Comparison of ENCODE assay signal across 29 cellular contexts in genomic region chr6:165760126-165760802, GRCh38.
"Had no signal": no experiment of that assay in that cellular context is flagged by ENCODE, and none has a peak within 500 bp of the region (broad histone marks: within the 10 kb centered on the region; RNA-seq: fewer than 3 reads in every experiment).

No MANE protein-coding gene starts in this region.

- H3K4me1 ChIP-seq: ascending aorta, breast epithelium, esophagus muscularis mucosa, foreskin keratinocyte, gastroesophageal sphincter, heart right ventricle had no signal

- H3K36me3 Mint-ChIP-seq: activated naive CD4-positive, alpha-beta T cell treated with anti-CD3 and anti-CD28 coated beads, Interleukin-2, amount 10 ng/mL, durations not matched to agents 7 days and 5 days; activated naive CD4-positive, alpha-beta T cell treated with anti-CD3 and anti-CD28 coated beads, Interleukin-2, amount 50 U/mL, for 72 hours; activated naive CD8-positive, alpha-beta T cell treated with anti-CD3 and anti-CD28 coated beads, Interleukin-2, amount 10 ng/mL, durations not matched to agents 7 days and 5 days; brain had no signal

- H3K36me3 ChIP-seq: ascending aorta, breast epithelium, cardiac muscle cell, esophagus muscularis mucosa, gastroesophageal sphincter, heart right ventricle had no signal

- H3K4me1 Mint-ChIP-seq: activated CD4-positive, alpha-beta memory T cell treated with anti-CD3 and anti-CD28 coated beads, Interleukin-2, amount 10 ng/mL, durations not matched to agents 7 days and 5 days; activated CD4-positive, alpha-beta T cell treated with anti-CD3 and anti-CD28 coated beads, Interleukin-2, amount 10 ng/mL, durations not matched to agents 7 days and 5 days; activated naive CD4-positive, alpha-beta T cell treated with anti-CD3 and anti-CD28 coated beads, Interleukin-2, amount 10 ng/mL, durations not matched to agents 7 days and 5 days; activated naive CD8-positive, alpha-beta T cell treated with anti-CD3 and anti-CD28 coated beads, Interleukin-2, amount 10 ng/mL, durations not matched to agents 7 days and 5 days; brain; central memory CD8-positive, alpha-beta T cell had no signal

- H3K27me3 ChIP-seq: ascending aorta, breast epithelium, dorsolateral prefrontal cortex, esophagus muscularis mucosa, foreskin keratinocyte, gastroesophageal sphincter, heart right ventricle had no signal

- H3K9me3 Mint-ChIP-seq: activated CD4-positive, alpha-beta memory T cell treated with anti-CD3 and anti-CD28 coated beads, Interleukin-2, amount 10 ng/mL, durations not matched to agents 7 days and 5 days; activated naive CD4-positive, alpha-beta T cell treated with anti-CD3 and anti-CD28 coated beads, Interleukin-2, amount 10 ng/mL, durations not matched to agents 7 days and 5 days; activated naive CD8-positive, alpha-beta T cell treated with anti-CD3 and anti-CD28 coated beads, Interleukin-2, amount 10 ng/mL, durations not matched to agents 7 days and 5 days had no signal

- H3K4me3 Mint-ChIP-seq: activated CD4-positive, alpha-beta memory T cell treated with anti-CD3 and anti-CD28 coated beads, Interleukin-2, amount 10 ng/mL, durations not matched to agents 7 days and 5 days; activated CD4-positive, alpha-beta T cell treated with anti-CD3 and anti-CD28 coated beads, Interleukin-2, amount 10 ng/mL, durations not matched to agents 7 days and 5 days; activated naive CD4-positive, alpha-beta T cell treated with anti-CD3 and anti-CD28 coated beads, Interleukin-2, amount 10 ng/mL, durations not matched to agents 7 days and 5 days; activated naive CD8-positive, alpha-beta T cell treated with anti-CD3 and anti-CD28 coated beads, Interleukin-2, amount 10 ng/mL, durations not matched to agents 7 days and 5 days; activated T-cell treated with anti-CD3 and anti-CD28 coated beads, Interleukin-2, amount 50 U/mL, for 24 hours; activated T-cell treated with anti-CD3 and anti-CD28 coated beads, Interleukin-2, amount 50 U/mL, for 72 hours; brain; central memory CD8-positive, alpha-beta T cell; dendritic cell treated with granulocyte-macrophage colony-stimulating factor and Interleukin-4, amounts not matched to agents 40 ng/mL and 50 ng/mL, for 4 days had no signal

- ATAC-seq: activated naive CD4-positive, alpha-beta T cell treated with anti-CD3 and anti-CD28 coated beads, Interleukin-2, amount 50 U/mL, for 72 hours; activated T-cell treated with anti-CD3 and anti-CD28 coated beads, Interleukin-2, amount 50 U/mL, for 72 hours; foreskin keratinocyte; gastroesophageal sphincter; heart right ventricle had no signal

- H3K27ac Mint-ChIP-seq: activated CD4-positive, alpha-beta memory T cell treated with anti-CD3 and anti-CD28 coated beads, Interleukin-2, amount 10 ng/mL, durations not matched to agents 7 days and 5 days; activated CD4-positive, alpha-beta T cell treated with anti-CD3 and anti-CD28 coated beads, Interleukin-2, amount 10 ng/mL, durations not matched to agents 7 days and 5 days; activated naive CD4-positive, alpha-beta T cell treated with anti-CD3 and anti-CD28 coated beads, Interleukin-2, amount 10 ng/mL, durations not matched to agents 7 days and 5 days; activated naive CD4-positive, alpha-beta T cell treated with anti-CD3 and anti-CD28 coated beads, Interleukin-2, amount 50 U/mL, for 72 hours; activated naive CD8-positive, alpha-beta T cell treated with anti-CD3 and anti-CD28 coated beads, Interleukin-2, amount 10 ng/mL, durations not matched to agents 7 days and 5 days; activated T-cell treated with anti-CD3 and anti-CD28 coated beads, Interleukin-2, amount 50 U/mL, for 24 hours; activated T-cell treated with anti-CD3 and anti-CD28 coated beads, Interleukin-2, amount 50 U/mL, for 72 hours; brain; dendritic cell treated with granulocyte-macrophage colony-stimulating factor and Interleukin-4, amounts not matched to agents 40 ng/mL and 50 ng/mL, for 4 days had no signal

- H3K27me3 Mint-ChIP-seq: activated CD4-positive, alpha-beta memory T cell treated with anti-CD3 and anti-CD28 coated beads, Interleukin-2, amount 10 ng/mL, durations not matched to agents 7 days and 5 days; activated CD4-positive, alpha-beta T cell treated with anti-CD3 and anti-CD28 coated beads, Interleukin-2, amount 10 ng/mL, durations not matched to agents 7 days and 5 days; activated T-cell treated with anti-CD3 and anti-CD28 coated beads, Interleukin-2, amount 50 U/mL, for 24 hours; dendritic cell treated with granulocyte-macrophage colony-stimulating factor and Interleukin-4, amounts not matched to agents 40 ng/mL and 50 ng/mL, for 4 days had no signal

- H3K4me3 ChIP-seq: ascending aorta, breast epithelium, cardiac muscle cell, coronary artery, dorsolateral prefrontal cortex, esophagus muscularis mucosa, gastroesophageal sphincter, heart right ventricle had no signal

- H3K27ac ChIP-seq: ascending aorta, breast epithelium, cardiac muscle cell, coronary artery, dorsolateral prefrontal cortex, esophagus muscularis mucosa, foreskin keratinocyte, gastroesophageal sphincter, heart right ventricle had no signal

- DNase-seq: activated CD4-positive, alpha-beta memory T cell treated with anti-CD3 and anti-CD28 coated beads, Interleukin-2, amount 10 ng/mL, durations not matched to agents 7 days and 5 days; activated CD4-positive, alpha-beta T cell treated with anti-CD3 and anti-CD28 coated beads for 1 hour; activated CD4-positive, alpha-beta T cell treated with anti-CD3 and anti-CD28 coated beads for 4 hours; activated CD4-positive, alpha-beta T cell treated with anti-CD3 and anti-CD28 coated beads, Interleukin-2, amount 10 ng/mL, durations not matched to agents 7 days and 5 days; activated CD4-positive, alpha-beta T cell treated with anti-CD3 and anti-CD28 coated beads, Interleukin-2, amount 50 U/mL, for 4 hours; activated CD8-positive, alpha-beta memory T cell treated with anti-CD3 and anti-CD28 coated beads, Interleukin-2, amount 50 U/mL, for 48 hours; activated gamma-delta T cell; activated naive CD4-positive, alpha-beta T cell; activated naive CD4-positive, alpha-beta T cell treated with anti-CD3 and anti-CD28 coated beads, Interleukin-2, amount 10 ng/mL, durations not matched to agents 7 days and 5 days; activated naive CD8-positive, alpha-beta T cell treated with anti-CD3 and anti-CD28 coated beads, Interleukin-2, amount 10 ng/mL, durations not matched to agents 7 days and 5 days; activated T-cell treated with anti-CD3 and anti-CD28 coated beads for 4 hours; activated T-cell treated with anti-CD3 and anti-CD28 coated beads, Interleukin-2, amount 50 U/mL, for 24 hours; activated T-cell treated with anti-CD3 and anti-CD28 coated beads, Interleukin-2, amount 50 U/mL, for 72 hours; dorsolateral prefrontal cortex; effector memory CD4-positive, alpha-beta T cell; erythroblast; foreskin keratinocyte; heart right ventricle; T-helper 2 cell had no signal

- H3K9me3 ChIP-seq: ascending aorta, breast epithelium had no signal
